Comparison of ENCODE assay signal across 8 cellular contexts in genomic region chr2:241309684-241310117, GRCh38. TPM values are rescaled to one million over a fixed set of nuclear protein-coding genes. Genes with fewer than 3 reads are reported as not detected.
DNase-seq lines count a peak whose midpoint lies in the region; ATAC-seq, FAIRE-seq and TF ChIP-seq lines count a peak whose summit lies in the region.

No MANE protein-coding gene starts in this region.

- peaks cover 40% of the 10 kb centered on the region for H3K4me1 ChIP-seq in GM12878 (ENCODE audit: control insufficient read depth, insufficient read depth, low read length)
- peaks cover 8% of the 10 kb centered on the region for H3K4me1 ChIP-seq in hepatocyte (ENCODE audit: insufficient read depth)

- peak; percentile 66 for DNase-seq in T-helper 2 cell treated with Interferon-gamma antibody and Interleukin-4, amounts not matched to agents 5 μg/mL and 100 μg/mL, for 36 hours (ENCODE audit: low spot score)
- peak; percentile 74 for DNase-seq in GM12878 (ENCODE audit: low read depth, low spot score)
- DNase-seq in renal cortical epithelial cell (ENCODE audit: low read depth): peak; percentile 44
- DNase-seq in pons (ENCODE audit: low spot score): no peak
- no peak for DNase-seq in hepatocyte (ENCODE audit: low spot score)
- no peak for DNase-seq in Right ventricle myocardium superior

- no peak for TF ChIP-seq RAD21 in GM12878 (IDR thresholded peaks at IDR 0.05; ENCODE audit: insufficient read depth, low read depth, low read length)

- H4K20me1 ChIP-seq in GM12878 (ENCODE audit: control insufficient read depth, insufficient read depth) (no peaks in the 10 kb centered on the region), hepatocyte (ENCODE audit: insufficient read depth, poor library complexity, severe bottlenecking) (peaks cover 59% of the 10 kb centered on the region)

- H3K4me2 ChIP-seq in GM12878 (ENCODE audit: control insufficient read depth, insufficient read depth): peak overlapping the region; percentile 85
- H3K4me2 ChIP-seq in hepatocyte: no peak overlapping the region

- no peaks in the 10 kb centered on the region for H3K9me3 ChIP-seq in GM12878 (replicated peaks; ENCODE audit: control insufficient read depth, insufficient read depth, low read length)
- no peaks in the 10 kb centered on the region for H3K9me3 ChIP-seq in hepatocyte (ENCODE audit: low read depth)

- peaks cover 47% of the 10 kb centered on the region for H3K4me1 Mint-ChIP-seq in T-helper 2 cell treated with Interferon-gamma antibody and Interleukin-4, amounts not matched to agents 5 μg/mL and 100 μg/mL, for 36 hours (ENCODE audit: low read depth)

- BruUV-seq in GM12878 (replicated peaks; lab: Mats Ljungman, UMichigan): no TSS peak

- H3K9me3 Mint-ChIP-seq in T-helper 2 cell treated with Interferon-gamma antibody and Interleukin-4, amounts not matched to agents 5 μg/mL and 100 μg/mL, for 36 hours: no peaks in the 10 kb centered on the region

- peak overlapping the region; percentile 64; the same call in 1 of the 2 replicates for H3K4me3 ChIP-seq in GM12878
- no peak overlapping the region for H3K4me3 ChIP-seq in hepatocyte

- H3K27ac ChIP-seq in GM12878 (ENCODE audit: control insufficient read depth, insufficient read depth) (peak overlapping the region; percentile 75), hepatocyte (no peak overlapping the region)

- POLR2A ChIA-PET in GM12878 (lab: Charles Lee): interaction anchor here (1.0 to 1.1 kb wide), 3 partner anchors 9 to 62 kb away, joined by 3 to 5 read pairs (median 3); no protein-coding TSS in a partner anchor

- H3K27me3 ChIP-seq in GM12878 (replicated peaks in 1 of 2; ENCODE audit: control insufficient read depth in 2 of 2, insufficient read depth in 2 of 2, low read length in 1 of 2): no peaks in the 10 kb centered on the region
- no peaks in the 10 kb centered on the region for H3K27me3 ChIP-seq in hepatocyte

- peaks cover 6% of the 10 kb centered on the region for H3K36me3 Mint-ChIP-seq in T-helper 2 cell treated with Interferon-gamma antibody and Interleukin-4, amounts not matched to agents 5 μg/mL and 100 μg/mL, for 36 hours (ENCODE audit: low read depth)

- peaks cover 96% of the 10 kb centered on the region for H3K79me2 ChIP-seq in GM12878 (ENCODE audit: control insufficient read depth, insufficient read depth, low read length)
- peaks cover 100% of the 10 kb centered on the region for H3K79me2 ChIP-seq in hepatocyte

- TF ChIP-seq POLR2A in GM12878 (IDR thresholded peaks at IDR 0.05; ENCODE audit: low read depth, low read length): 0 out of 2 replicates have a peak, but pooled peaks have one; percentile 35

- peak overlapping the region; percentile 77 for H3K27ac Mint-ChIP-seq in T-helper 2 cell treated with Interferon-gamma antibody and Interleukin-4, amounts not matched to agents 5 μg/mL and 100 μg/mL, for 36 hours

- FAIRE-seq in GM12878 (lab: Jason Lieb, UNC): no peak

- H3K27me3 Mint-ChIP-seq in T-helper 2 cell treated with Interferon-gamma antibody and Interleukin-4, amounts not matched to agents 5 μg/mL and 100 μg/mL, for 36 hours (ENCODE audit: low read depth): no peaks in the 10 kb centered on the region

- TF ChIP-seq CTCF in GM12878 (IDR thresholded peaks at IDR 0.05 in 2 of 3, conservative IDR thresholded peaks at IDR 0.05 in 1 of 3; ENCODE audit: control insufficient read depth in 2 of 3, extremely low read depth in 1 of 3, insufficient read depth in 1 of 3, low read depth in 3 of 3, low read length in 3 of 3) (no peak), hepatocyte (IDR thresholded peaks at IDR 0.05; ENCODE audit: poor library complexity) (no peak)

- in situ Hi-C loops in GM12878 (cut with MboI): no loop called here

- H3K9ac ChIP-seq in GM12878 (ENCODE audit: control insufficient read depth, insufficient read depth, low read length): peak overlapping the region; percentile 53

- no peaks in the 10 kb centered on the region for H3K36me3 ChIP-seq in GM12878 (ENCODE audit: control insufficient read depth in 2 of 2, insufficient read depth in 2 of 2, low read length in 1 of 2)
- H3K36me3 ChIP-seq in hepatocyte (replicated peaks; ENCODE audit: insufficient read depth, low read depth): no peaks in the 10 kb centered on the region

- CTCF ChIA-PET in GM12878 (lab: Yijun Ruan, JAX): interaction anchor here (1.0 to 1.1 kb wide), 3 partner anchors 27 to 91 kb away, joined by 3 read pairs; no protein-coding TSS in a partner anchor

- SMC1A ChIA-PET in GM12878 (lab: Charles Lee; ENCODE audit: uncharacterized antibody, unreplicated experiment): interaction anchor here (0.7 to 1.7 kb wide), 9 partner anchors 11 to 162 kb away, joined by 3 to 9 read pairs (median 3); no protein-coding TSS in a partner anchor

- ATAC-seq in GM18499 (IDR thresholded peaks at IDR 0.05; ENCODE audit: insufficient read depth, unreplicated experiment) (peak; percentile 35), HG03135 (IDR thresholded peaks at IDR 0.05; ENCODE audit: unreplicated experiment) (peak; percentile 40), GM12878 (peak; percentile 71), Right ventricle myocardium superior (ENCODE audit: poor library complexity) (no peak)

- RAD21 ChIA-PET in GM12878 (lab: Charles Lee; ENCODE audit: unreplicated experiment): interaction anchor here (1.0 to 1.7 kb wide), 5 partner anchors 15 to 214 kb away, joined by 3 to 6 read pairs (median 3); no protein-coding TSS in a partner anchor

- peak; percentile 38 to 81; a peak in 1 of 4 replicates for TF ChIP-seq EP300 in GM12878 (IDR thresholded peaks at IDR 0.05; ENCODE audit: borderline replicate concordance in 1 of 2, control insufficient read depth in 1 of 2, low read depth in 2 of 2, low read length in 2 of 2)

- no peaks in the 10 kb centered on the region for H3K9me2 ChIP-seq in hepatocyte (replicated peaks; ENCODE audit: insufficient read depth)

- H2AFZ ChIP-seq in GM12878 (ENCODE audit: control insufficient read depth, low read depth, low read length) (no peak overlapping the region), hepatocyte (no peak overlapping the region)

- intact Hi-C loops in GM12878 (cut with micrococcal nuclease; ENCODE audit: unreplicated experiment) (no loop called here), Right ventricle myocardium superior (cut with DNase I) (no loop called here)

- WGBS in GM12878 (ENCODE audit: insufficient coverage, insufficient replicate concordance, low lambda C conversion rate, missing lambda C conversion rate): 0% methylated on average over 2 of the region's 2 CpGs
- WGBS in hepatocyte (ENCODE audit: low lambda C conversion rate, missing lambda C conversion rate): 88% methylated on average over 2 of the region's 2 CpGs

- peak overlapping the region; percentile 60 for H3K4me3 Mint-ChIP-seq in T-helper 2 cell treated with Interferon-gamma antibody and Interleukin-4, amounts not matched to agents 5 μg/mL and 100 μg/mL, for 36 hours

RNA-seq across cellular contexts. Expression of gene HDLBP, which starts 5.8 kb away (rescaled TPM):
- total RNA-seq in GM12878 (2013; cell fraction: nucleolus; rRNA removed): 398 and 445 TPM in 2 replicates
- total RNA-seq in GM12878 (2014; rRNA removed): 275 and 279 TPM in 2 replicates
- 233 and 234 TPM in 2 replicates for total RNA-seq in GM12878 (2014; rRNA removed; fragmentation: Illumina TruSeq; extraction: Trizol)
- total RNA-seq in GM12878 (2021): 344 and 348 TPM in 2 replicates
- 172 TPM for polyA plus RNA-seq in GM12878 (2011; ENCODE audit: low read depth)
- polyA plus RNA-seq in GM12878 (2011; rRNA removed): 88.3 and 135 TPM in 2 replicates
- 161 and 182 TPM in 2 replicates for polyA plus RNA-seq in GM12878 (2011; cell fraction: cytosol; rRNA removed)
- polyA plus RNA-seq in GM12878 (2011; cell fraction: nucleus; rRNA removed): 336 and 338 TPM in 2 replicates
- polyA plus RNA-seq in GM12878 (2012): 264 and 294 TPM in 2 replicates
- 306 and 383 TPM in 2 replicates for polyA plus RNA-seq in GM12878 (2014; fragmentation: Illumina TruSeq; extraction: Trizol)
- 10 to 100 TPM; 19.5 to 56.8 TPM for polyA plus RNA-seq in GM12878 (2014; fragmentation: Nextera tagmentation; extraction: Ambion mirVana)
- polyA plus RNA-seq in GM12878 (2014; rRNA removed): 166 and 180 TPM in 2 replicates
- polyA plus RNA-seq in GM12878 (2016; fragmentation: Nextera tagmentation; extraction: Ambion mirVana): 100 to 1,000 TPM; 264 to 273 TPM
- polyA minus RNA-seq in GM12878 (2011; rRNA and poly(A)+ RNA removed): 236 and 259 TPM in 2 replicates
- 110 and 125 TPM in 2 replicates for polyA minus RNA-seq in GM12878 (2011; cell fraction: cytosol; rRNA and poly(A)+ RNA removed)
- polyA minus RNA-seq in GM12878 (2011; cell fraction: nucleus; rRNA and poly(A)+ RNA removed): 148 and 204 TPM in 2 replicates
- 531 and 826 TPM in 2 replicates for total RNA-seq in renal cortical epithelial cell
- total RNA-seq in hepatocyte: 393 and 437 TPM in 2 replicates
- polyA plus RNA-seq in hepatocyte: 389 and 394 TPM in 2 replicates
- 373 TPM for total RNA-seq in Right ventricle myocardium superior

RNA-seq across cellular contexts. Expression of gene SEPTIN2, which starts 6.0 kb away (rescaled TPM):
- total RNA-seq in GM12878 (2013; cell fraction: nucleolus; rRNA removed): 581 and 595 TPM in 2 replicates
- total RNA-seq in GM12878 (2014; rRNA removed): 228 and 270 TPM in 2 replicates
- 248 and 251 TPM in 2 replicates for total RNA-seq in GM12878 (2014; rRNA removed; fragmentation: Illumina TruSeq; extraction: Trizol)
- 222 and 244 TPM in 2 replicates for total RNA-seq in GM12878 (2021)
- 164 TPM for polyA plus RNA-seq in GM12878 (2011; ENCODE audit: low read depth)
- polyA plus RNA-seq in GM12878 (2011; rRNA removed): 474 and 566 TPM in 2 replicates
- 143 and 155 TPM in 2 replicates for polyA plus RNA-seq in GM12878 (2011; cell fraction: cytosol; rRNA removed)
- 289 and 340 TPM in 2 replicates for polyA plus RNA-seq in GM12878 (2011; cell fraction: nucleus; rRNA removed)
- polyA plus RNA-seq in GM12878 (2012): 194 and 223 TPM in 2 replicates
- polyA plus RNA-seq in GM12878 (2014; fragmentation: Illumina TruSeq; extraction: Trizol): 354 and 392 TPM in 2 replicates
- 100 to 1,000 TPM; 169 to 174 TPM for polyA plus RNA-seq in GM12878 (2014; fragmentation: Nextera tagmentation; extraction: Ambion mirVana)
- 232 and 290 TPM in 2 replicates for polyA plus RNA-seq in GM12878 (2014; rRNA removed)
- 100 to 1,000 TPM; 315 to 334 TPM for polyA plus RNA-seq in GM12878 (2016; fragmentation: Nextera tagmentation; extraction: Ambion mirVana)
- 174 and 362 TPM in 2 replicates for polyA minus RNA-seq in GM12878 (2011; rRNA and poly(A)+ RNA removed)
- 88.3 and 99.6 TPM in 2 replicates for polyA minus RNA-seq in GM12878 (2011; cell fraction: cytosol; rRNA and poly(A)+ RNA removed)
- 110 and 165 TPM in 2 replicates for polyA minus RNA-seq in GM12878 (2011; cell fraction: nucleus; rRNA and poly(A)+ RNA removed)
- 560 and 750 TPM in 2 replicates for total RNA-seq in renal cortical epithelial cell
- 373 and 388 TPM in 2 replicates for total RNA-seq in hepatocyte
- polyA plus RNA-seq in hepatocyte: 314 and 315 TPM in 2 replicates
- 139 TPM for total RNA-seq in Right ventricle myocardium superior

RNA-seq across cellular contexts. Expression of gene FARP2, which starts 46.4 kb away (rescaled TPM):
- 108 TPM in 2 replicates for total RNA-seq in GM12878 (2013; cell fraction: nucleolus; rRNA removed)
- total RNA-seq in GM12878 (2014; rRNA removed) (36.0 and 45.0 TPM in 2 replicates), GM12878 (2014; rRNA removed; fragmentation: Illumina TruSeq; extraction: Trizol) (32.7 and 36.8 TPM in 2 replicates), GM12878 (2021) (62.6 and 67.5 TPM in 2 replicates), renal cortical epithelial cell (51.6 and 62.0 TPM in 2 replicates), hepatocyte (29.1 and 29.3 TPM in 2 replicates), Right ventricle myocardium superior (14.0 TPM)
- polyA plus RNA-seq in GM12878 (2011; ENCODE audit: low read depth): 22.3 TPM
- polyA plus RNA-seq in GM12878 (2011; rRNA removed) (47.1 and 51.8 TPM in 2 replicates), GM12878 (2014; fragmentation: Illumina TruSeq; extraction: Trizol) (36.8 and 47.7 TPM in 2 replicates), GM12878 (2014; fragmentation: Nextera tagmentation; extraction: Ambion mirVana) (1 to 10 TPM; 5.5 to 5.6 TPM), GM12878 (2014; rRNA removed) (31.2 and 35.1 TPM in 2 replicates), GM12878 (2016; fragmentation: Nextera tagmentation; extraction: Ambion mirVana) (10 to 100 TPM; 50.6 to 54.4 TPM), hepatocyte (28.4 and 29.6 TPM in 2 replicates)
- polyA plus RNA-seq in GM12878 (2011; cell fraction: cytosol; rRNA removed): 30.7 and 31.1 TPM in 2 replicates
- 37.9 and 44.2 TPM in 2 replicates for polyA plus RNA-seq in GM12878 (2011; cell fraction: nucleus; rRNA removed)
- polyA plus RNA-seq in GM12878 (2012): 15.6 and 22.4 TPM in 2 replicates
- polyA minus RNA-seq in GM12878 (2011; rRNA and poly(A)+ RNA removed): 61.9 and 69.6 TPM in 2 replicates
- polyA minus RNA-seq in GM12878 (2011; cell fraction: cytosol; rRNA and poly(A)+ RNA removed): 24.6 and 24.9 TPM in 2 replicates
- polyA minus RNA-seq in GM12878 (2011; cell fraction: nucleus; rRNA and poly(A)+ RNA removed): 20.8 and 29.6 TPM in 2 replicates

Comparison
In these comparisons a context has a peak if more than half of its experiments do, and no peak if none do; other contexts are left out.
1. DNase-seq: peak in T-helper 2 cell treated with Interferon-gamma antibody and Interleukin-4, amounts not matched to agents 5 μg/mL and 100 μg/mL, for 36 hours (single experiment), GM12878 (single experiment) and renal cortical epithelial cell (single experiment); none in pons (single experiment), hepatocyte (single experiment) and Right ventricle myocardium superior (single experiment).